Comparison of ENCODE assay signal across 23 cellular contexts in genomic region chr19:10767726-10768125, GRCh38. TPM values are rescaled to one million over a fixed set of nuclear protein-coding genes. Genes with fewer than 3 reads are reported as not detected.
DNase-seq lines count a peak whose midpoint lies in the region; ATAC-seq, FAIRE-seq and TF ChIP-seq lines count a peak whose summit lies in the region.
"Had no signal": no experiment of that assay in that cellular context is flagged by ENCODE, and none has a peak within 500 bp of the region (broad histone marks: within the 10 kb centered on the region; RNA-seq: fewer than 3 reads in every experiment).

No MANE protein-coding gene starts in this region.

- no peaks in the 10 kb centered on the region for H3K27me3 ChIP-seq in liver (ENCODE audit: control insufficient read depth in 4 of 4, insufficient read depth in 4 of 4, low read length in 3 of 4)
- no peaks in the 10 kb centered on the region for H3K27me3 ChIP-seq in HepG2 (ENCODE audit: control insufficient read depth in 1 of 2, insufficient read depth in 2 of 2, low read length in 2 of 2)
- H3K27me3 ChIP-seq in osteoblast (ENCODE audit: insufficient read depth, low read length), result no peaks in the 10 kb centered on the region
- no peaks in the 10 kb centered on the region for H3K27me3 ChIP-seq in upper lobe of right lung

- H3K4me2 ChIP-seq in HepG2 (ENCODE audit: low read depth, low read length), result no peak overlapping the region
- no peak overlapping the region for H3K4me2 ChIP-seq in osteoblast (ENCODE audit: insufficient read depth, low read length)

- peaks cover 38 to 68% (median 63%) of the 10 kb centered on the region in 4 donors for H3K4me1 ChIP-seq in liver (ENCODE audit: control insufficient read depth in 4 of 4, insufficient read depth in 4 of 4, low read length in 3 of 4)
- H3K4me1 ChIP-seq in HepG2 (ENCODE audit: insufficient read depth, low read length), result peaks cover 81% of the 10 kb centered on the region
- peaks cover 16% of the 10 kb centered on the region for H3K4me1 ChIP-seq in osteoblast (ENCODE audit: insufficient read depth, low read length)
- peaks cover 61% of the 10 kb centered on the region for H3K4me1 ChIP-seq in upper lobe of right lung

- no TSS peak for BruUV-seq in HepG2 (replicated peaks; lab: Mats Ljungman, UMichigan)

- H4K20me1 ChIP-seq in HepG2 (ENCODE audit: insufficient read depth, low read length) (peaks cover 9% of the 10 kb centered on the region; the same call in 1 of the 2 replicates), osteoblast (ENCODE audit: insufficient read depth, low read length) (peaks cover 59% of the 10 kb centered on the region)

- no peak overlapping the region for H2AFZ ChIP-seq in HepG2 (ENCODE audit: low read length)
- no peak overlapping the region for H2AFZ ChIP-seq in osteoblast (ENCODE audit: low read length)

- in situ Hi-C loops in HepG2 (cut with HindIII; ENCODE audit: extremely low pct_ligation_motif_present, low pct_unique_long_range_greater_than_20kb), result loop anchor here (5.0 kb wide), 1 partner anchor 50 kb away; the partner anchor contains the start of gene DNM2

- H3K27ac Mint-ChIP-seq in dendritic cell treated with granulocyte-macrophage colony-stimulating factor and Interleukin-4, amounts not matched to agents 40 ng/mL and 50 ng/mL, for 4 days, result peak overlapping the region; percentile 79
- no peak overlapping the region for H3K27ac Mint-ChIP-seq in activated CD4-positive, alpha-beta T cell treated with anti-CD3 and anti-CD28 coated beads, Interleukin-2, amount 10 ng/mL, durations not matched to agents 7 days and 5 days
- H3K27ac Mint-ChIP-seq: HFFc6, progenitor cell of endocrine pancreas had no signal

- H3K4me1 Mint-ChIP-seq in dendritic cell treated with granulocyte-macrophage colony-stimulating factor and Interleukin-4, amounts not matched to agents 40 ng/mL and 50 ng/mL, for 4 days (ENCODE audit: low read depth), result peaks cover 71% of the 10 kb centered on the region
- H3K4me1 Mint-ChIP-seq in activated CD4-positive, alpha-beta T cell treated with anti-CD3 and anti-CD28 coated beads, Interleukin-2, amount 10 ng/mL, durations not matched to agents 7 days and 5 days, result peaks cover 63% of the 10 kb centered on the region

- FAIRE-seq in HepG2 (lab: Jason Lieb, UNC), result no peak
- FAIRE-seq: endometrium, RCC 7860 had no signal

- H3K4me3 ChIP-seq in liver (ENCODE audit: low read depth in 1 of 3, low read length in 3 of 3) (no peak overlapping the region), HepG2 (replicated peaks in 1 of 3; ENCODE audit: insufficient read depth in 1 of 3, low read depth in 2 of 3, low read length in 3 of 3) (no peak overlapping the region), osteoblast (ENCODE audit: insufficient read depth, low read length) (no peak overlapping the region), upper lobe of right lung (no peak overlapping the region)
- H3K4me3 ChIP-seq: thoracic aorta had no signal

- H3K4me3 Mint-ChIP-seq in dendritic cell treated with granulocyte-macrophage colony-stimulating factor and Interleukin-4, amounts not matched to agents 40 ng/mL and 50 ng/mL, for 4 days, result no peak overlapping the region
- no peak overlapping the region for H3K4me3 Mint-ChIP-seq in activated CD4-positive, alpha-beta T cell treated with anti-CD3 and anti-CD28 coated beads, Interleukin-2, amount 10 ng/mL, durations not matched to agents 7 days and 5 days
- H3K4me3 Mint-ChIP-seq: HFFc6; IgD-negative memory B cell; naive thymus-derived CD4-positive, alpha-beta T cell had no signal

- H3K9ac ChIP-seq in liver (ENCODE audit: low read depth in 1 of 2, low read length in 2 of 2), result peak overlapping the region in 1 of 2 donors; percentile 9
- no peak overlapping the region for H3K9ac ChIP-seq in HepG2 (ENCODE audit: insufficient read depth, low read depth, low read length)

- no peaks in the 10 kb centered on the region for H3K9me3 Mint-ChIP-seq in dendritic cell treated with granulocyte-macrophage colony-stimulating factor and Interleukin-4, amounts not matched to agents 40 ng/mL and 50 ng/mL, for 4 days
- no peaks in the 10 kb centered on the region for H3K9me3 Mint-ChIP-seq in activated CD4-positive, alpha-beta T cell treated with anti-CD3 and anti-CD28 coated beads, Interleukin-2, amount 10 ng/mL, durations not matched to agents 7 days and 5 days
- H3K9me3 Mint-ChIP-seq: HFFc6; IgD-negative memory B cell; naive thymus-derived CD4-positive, alpha-beta T cell had no signal

- TF ChIP-seq POLR2A in HepG2 (IDR thresholded peaks at IDR 0.05; ENCODE audit: insufficient read depth in 1 of 2, low read depth in 2 of 2, low read length in 2 of 2), result no peak

- ATAC-seq in HepG2 (no peak), upper lobe of right lung (no peak)
- ATAC-seq: activated CD4-positive, CD25-positive, alpha-beta regulatory T cell treated with anti-CD3 and anti-CD28 coated beads, Interleukin-2, amount 50 U/mL, for 24 hours; naive thymus-derived CD4-positive, alpha-beta T cell; SK-N-SH treated with all-trans-retinoic acid at 6 μM for 48 hours had no signal

- H3K79me2 ChIP-seq in HepG2 (ENCODE audit: insufficient read depth, low read length), result peaks cover 23% of the 10 kb centered on the region
- H3K79me2 ChIP-seq in osteoblast (ENCODE audit: insufficient read depth, low read length), result peaks cover 88% of the 10 kb centered on the region

- no peaks in the 10 kb centered on the region for H3K9me3 ChIP-seq in liver (ENCODE audit: control insufficient read depth in 4 of 4, low read length in 3 of 4)
- H3K9me3 ChIP-seq in HepG2 (ENCODE audit: low read length), result no peaks in the 10 kb centered on the region
- no peaks in the 10 kb centered on the region for H3K9me3 ChIP-seq in osteoblast (ENCODE audit: low read depth, low read length)
- H3K9me3 ChIP-seq in upper lobe of right lung, result no peaks in the 10 kb centered on the region
- H3K9me3 ChIP-seq: thoracic aorta had no signal

- H3K36me3 ChIP-seq in liver (ENCODE audit: control insufficient read depth in 4 of 4, insufficient read depth in 3 of 4, low read depth in 1 of 4, low read length in 3 of 4), result peaks cover 0 to 5% (median 2%) of the 10 kb centered on the region in 4 donors
- H3K36me3 ChIP-seq in HepG2 (replicated peaks in 1 of 2; ENCODE audit: control insufficient read depth in 1 of 2, insufficient read depth in 2 of 2, low read length in 2 of 2), result peaks cover 6 to 22% of the 10 kb centered on the region in 2 experiments
- peaks cover 14% of the 10 kb centered on the region for H3K36me3 ChIP-seq in osteoblast (ENCODE audit: insufficient read depth, low read length)
- peaks cover 8% of the 10 kb centered on the region for H3K36me3 ChIP-seq in upper lobe of right lung
- H3K36me3 ChIP-seq: thoracic aorta had no signal

- peak overlapping the region; percentile 42 to 57 for H3K27ac ChIP-seq in liver (ENCODE audit: low read depth in 1 of 2, low read length in 2 of 2)
- H3K27ac ChIP-seq in HepG2 (ENCODE audit: extremely low read length, insufficient read depth, low read length), result no peak overlapping the region
- no peak overlapping the region for H3K27ac ChIP-seq in osteoblast (ENCODE audit: low read depth, low read length)
- peak overlapping the region; percentile 71 for H3K27ac ChIP-seq in upper lobe of right lung
- H3K27ac ChIP-seq: HL-60 had no signal

- no peak for TF ChIP-seq CTCF in liver (IDR thresholded peaks at IDR 0.05; ENCODE audit: low read depth, low read length, missing input control)
- no peak for TF ChIP-seq CTCF in HepG2 (CRISPR knock-in tag; IDR thresholded peaks at IDR 0.05)
- no peak for TF ChIP-seq CTCF in osteoblast (IDR thresholded peaks at IDR 0.05; ENCODE audit: extremely low read depth, low read depth, low read length)
- TF ChIP-seq CTCF in upper lobe of right lung (IDR thresholded peaks at IDR 0.05), result no peak

- no peak for TF ChIP-seq EP300 in HepG2 (IDR thresholded peaks at IDR 0.05; ENCODE audit: low read depth in 2 of 2, low read length in 2 of 2)
- TF ChIP-seq EP300 in HepG2 (CRISPR knock-in tag; IDR thresholded peaks at IDR 0.05; ENCODE audit: borderline replicate concordance), result no peak

- POLR2A ChIA-PET in HepG2 (lab: Yijun Ruan, JAX), result no interaction called here
- POLR2A ChIA-PET in activated CD4-positive, alpha-beta T cell treated with anti-CD3 and anti-CD28 coated beads, Interleukin-2, amount 10 ng/mL, durations not matched to agents 7 days and 5 days (lab: Charles Lee), result no interaction called here

- intact Hi-C loops in HepG2 (cut with micrococcal nuclease; ENCODE audit: unreplicated experiment) (loop anchor here (5.0 kb wide), 1 partner anchor 45 kb away; no protein-coding TSS in a partner anchor), upper lobe of right lung (cut with DNase I) (no loop called here)
- intact Hi-C loops in dendritic cell treated with granulocyte-macrophage colony-stimulating factor and Interleukin-4, amounts not matched to agents 40 ng/mL and 50 ng/mL, for 4 days (cut with micrococcal nuclease), result no loop called here

- peak in 1 of 2 donors; percentile 33 for TF ChIP-seq RAD21 in liver (IDR thresholded peaks at IDR 0.05)
- TF ChIP-seq RAD21 in HepG2 (CRISPR knock-in tag; IDR thresholded peaks at IDR 0.05), result no peak

- DNase-seq in HepG2 (ENCODE audit: low spot score) (no peak), osteoblast (ENCODE audit: insufficient read length, low spot score, missing footprints) (peak; percentile 35), upper lobe of right lung (no peak), DMS53 (lab: John Stamatoyannopoulos, UW) (no peak), NCI-H774 (lab: John Stamatoyannopoulos, UW) (no peak)
- no peak for DNase-seq in activated CD4-positive, alpha-beta T cell treated with anti-CD3 and anti-CD28 coated beads, Interleukin-2, amount 10 ng/mL, durations not matched to agents 7 days and 5 days
- DNase-seq: activated gamma-delta T cell treated with Interleukin-2 at 50 U/mL for 16 hours; aorta; HFFc6; mesenchymal stem cell; naive thymus-derived CD4-positive, alpha-beta T cell; NCI-H1694; NK-92 treated with Interleukin-12 subunit alpha and Interleukin-12 subunit beta, amount 100 ng/mL, for 24 hours had no signal

- peaks cover 99% of the 10 kb centered on the region for H3K36me3 Mint-ChIP-seq in dendritic cell treated with granulocyte-macrophage colony-stimulating factor and Interleukin-4, amounts not matched to agents 40 ng/mL and 50 ng/mL, for 4 days (ENCODE audit: low read depth)
- peaks cover 37% of the 10 kb centered on the region for H3K36me3 Mint-ChIP-seq in activated CD4-positive, alpha-beta T cell treated with anti-CD3 and anti-CD28 coated beads, Interleukin-2, amount 10 ng/mL, durations not matched to agents 7 days and 5 days (ENCODE audit: low read depth)

- 52% methylated on average over 10 of the region's 10 CpGs for WGBS in liver
- 95% methylated on average over 10 of the region's 10 CpGs for WGBS in HepG2 (ENCODE audit: low lambda C conversion rate)

- no peaks in the 10 kb centered on the region for H3K27me3 Mint-ChIP-seq in dendritic cell treated with granulocyte-macrophage colony-stimulating factor and Interleukin-4, amounts not matched to agents 40 ng/mL and 50 ng/mL, for 4 days
- no peaks in the 10 kb centered on the region for H3K27me3 Mint-ChIP-seq in activated CD4-positive, alpha-beta T cell treated with anti-CD3 and anti-CD28 coated beads, Interleukin-2, amount 10 ng/mL, durations not matched to agents 7 days and 5 days
- H3K27me3 Mint-ChIP-seq: IgD-negative memory B cell; naive thymus-derived CD4-positive, alpha-beta T cell; progenitor cell of endocrine pancreas had no signal

- CTCF ChIA-PET in HepG2 (lab: Yijun Ruan, JAX; ENCODE audit: low intra/inter-chr PET ratio, low total read pairs), result no interaction called here
- CTCF ChIA-PET in activated CD4-positive, alpha-beta T cell treated with anti-CD3 and anti-CD28 coated beads, Interleukin-2, amount 10 ng/mL, durations not matched to agents 7 days and 5 days (lab: Charles Lee), result interaction anchor here (1.2 kb wide), 1 partner anchor 10 kb away, joined by 3 read pairs; no protein-coding TSS in a partner anchor

RNA-seq across cellular contexts. Expression of gene DNM2, which starts 49.8 kb away (rescaled TPM):
- total RNA-seq in liver (10 to 100 TPM; 79.5 to 95.1 TPM), HepG2 (2016; rRNA removed; fragmentation: Illumina TruSeq; extraction: Trizol) (41.7 and 48.2 TPM in 2 replicates), osteoblast (89.6 and 102 TPM in 2 replicates), upper lobe of right lung (280 TPM)
- polyA plus RNA-seq in liver (10 to 100 TPM; 23.1 to 38.6 TPM), HepG2 (2011; rRNA removed) (59.8 and 67.0 TPM in 2 replicates)
- total RNA-seq in HepG2 (2016; cell fraction: cytosol; rRNA removed; fragmentation: Illumina TruSeq; extraction: Trizol; ENCODE audit: low read depth), result 19.9 and 21.9 TPM in 2 replicates
- total RNA-seq in HepG2 (2016; cell fraction: insoluble cytoplasmic fraction; rRNA removed; fragmentation: Illumina TruSeq; extraction: Trizol), result 37.7 and 40.5 TPM in 2 replicates
- total RNA-seq in HepG2 (2016; cell fraction: membrane; rRNA removed; fragmentation: Illumina TruSeq; extraction: Trizol), result 29.4 and 31.2 TPM in 2 replicates
- 56.9 and 61.6 TPM in 2 replicates for total RNA-seq in HepG2 (2016; cell fraction: nucleus; rRNA removed; fragmentation: Illumina TruSeq; extraction: Trizol)
- polyA plus RNA-seq in HepG2 (2011; cell fraction: cytosol; rRNA removed), result 29.1 and 41.0 TPM in 2 replicates
- 155 and 203 TPM in 2 replicates for polyA plus RNA-seq in HepG2 (2011; cell fraction: nucleus; rRNA removed)
- polyA plus RNA-seq in HepG2 (2012), result 44.2 and 57.9 TPM in 2 replicates
- polyA plus RNA-seq in HepG2 (2016; cell fraction: cytosol; fragmentation: Illumina TruSeq; extraction: Trizol; ENCODE audit: low read depth), result 8.6 and 9.0 TPM in 2 replicates
- 39.4 and 48.6 TPM in 2 replicates for polyA plus RNA-seq in HepG2 (2016; cell fraction: insoluble cytoplasmic fraction; fragmentation: Illumina TruSeq; extraction: Trizol; ENCODE audit: low read depth)
- polyA plus RNA-seq in HepG2 (2016; cell fraction: membrane; fragmentation: Illumina TruSeq; extraction: Trizol; ENCODE audit: low read depth), result 18.1 and 20.6 TPM in 2 replicates
- polyA plus RNA-seq in HepG2 (2016; cell fraction: nucleus; fragmentation: Illumina TruSeq; extraction: Trizol; ENCODE audit: insufficient read depth, low read depth), result 87.0 and 94.1 TPM in 2 replicates
- polyA minus RNA-seq in HepG2 (2011; rRNA and poly(A)+ RNA removed; ENCODE audit: low replicate concordance), result 200 and 264 TPM in 2 replicates
- 44.4 and 50.0 TPM in 2 replicates for polyA minus RNA-seq in HepG2 (2011; cell fraction: cytosol; rRNA and poly(A)+ RNA removed)
- polyA minus RNA-seq in HepG2 (2011; cell fraction: nucleus; rRNA and poly(A)+ RNA removed), result 143 and 162 TPM in 2 replicates
- total RNA-seq in activated CD4-positive, alpha-beta T cell treated with anti-CD3 and anti-CD28 coated beads, Interleukin-2, amount 10 ng/mL, durations not matched to agents 7 days and 5 days, result 100 to 1,000 TPM; 268 to 270 TPM

Comparison
In these comparisons a context has a peak if more than half of its experiments do, and no peak if none do; other contexts are left out.
1. H3K27ac ChIP-seq: peak in liver (2 of 2) and upper lobe of right lung (single experiment); none in HepG2 (single experiment) and osteoblast (single experiment).